ENCODE assay signal across 15 cellular contexts in genomic region chr19:8457802-8458201, GRCh38. TPM values are rescaled to one million over a fixed set of nuclear protein-coding genes. Genes with fewer than 3 reads are reported as not detected.
A peak's percentile ranks its signal among the peaks of the same experiment; 100 is the strongest.
DNase-seq lines count a peak whose midpoint lies in the region; ATAC-seq and TF ChIP-seq lines count a peak whose summit lies in the region.
"Had no signal": no experiment of that assay in that cellular context is flagged by ENCODE, and none has a peak within 500 bp of the region (broad histone marks: within the 10 kb centered on the region; RNA-seq: fewer than 3 reads in every experiment).

No MANE protein-coding gene starts in this region.

- H4K91ac ChIP-seq in neuronal stem cell (ENCODE audit: low read depth, low read length, poor library complexity): no peak overlapping the region

- CTCF ChIA-PET in Panc1 (lab: Charles Lee): no interaction called here

- DNase-seq in activated naive CD4-positive, alpha-beta T cell treated with anti-CD3 and anti-CD28 coated beads, Interleukin-2, amount 50 U/mL, for 72 hours (ENCODE audit: low spot score in 2 of 2): no peak
- no peak for DNase-seq in activated naive CD4-positive, alpha-beta T cell (lab: John Stamatoyannopoulos, UW)
- no peak for DNase-seq in Panc1 (ENCODE audit: low read depth, low spot score)
- no peak for DNase-seq in memory B cell (ENCODE audit: low spot score in 2 of 2)
- no peak for DNase-seq in stimulated activated effector memory CD8-positive, alpha-beta T cell treated with anti-CD3 and anti-CD28 coated beads, Interleukin-12 subunit alpha, Interleukin-12 subunit beta, amount 100 ng/mL, for 72 hours (ENCODE audit: low spot score in 2 of 2)
- no peak for DNase-seq in putamen (ENCODE audit: low spot score)
- DNase-seq in neuronal stem cell (ENCODE audit: low spot score): no peak
- DNase-seq: effector CD4-positive, alpha-beta T cell; mesendoderm; NCI-H2029 treated with DMSO at 0.1 percent for 48 hours; NCI-H510A treated with DMSO at 0.1 percent for 48 hours had no signal

- H4K8ac ChIP-seq in neuronal stem cell (ENCODE audit: low read depth, low read length): no peak overlapping the region

- H3K27ac ChIP-seq in Panc1 (ENCODE audit: low read length) (peak overlapping the region; percentile 88), neuronal stem cell (replicated peaks; ENCODE audit: low read length) (no peak overlapping the region)
- H3K27ac ChIP-seq: suprapubic skin had no signal

- no peaks in the 10 kb centered on the region for H3K9me3 ChIP-seq in Panc1 (ENCODE audit: control insufficient read depth, insufficient read depth, low read depth, low read length)
- H3K9me3 ChIP-seq in neuronal stem cell (replicated peaks in 1 of 2; ENCODE audit: control insufficient read depth in 2 of 2, insufficient read depth in 1 of 2, low read depth in 1 of 2, low read length in 2 of 2): no peaks in the 10 kb centered on the region
- H3K9me3 ChIP-seq: suprapubic skin had no signal

- no peak overlapping the region for H2AFZ ChIP-seq in neuronal stem cell (ENCODE audit: low read length)

- no peaks in the 10 kb centered on the region for H3K9me3 Mint-ChIP-seq in activated naive CD4-positive, alpha-beta T cell treated with anti-CD3 and anti-CD28 coated beads, Interleukin-2, amount 50 U/mL, for 72 hours
- H3K9me3 Mint-ChIP-seq in memory B cell: no peaks in the 10 kb centered on the region
- no peaks in the 10 kb centered on the region for H3K9me3 Mint-ChIP-seq in stimulated activated effector memory CD8-positive, alpha-beta T cell treated with anti-CD3 and anti-CD28 coated beads, Interleukin-12 subunit alpha, Interleukin-12 subunit beta, amount 100 ng/mL, for 72 hours

- H3K27me3 Mint-ChIP-seq in memory B cell: no peaks in the 10 kb centered on the region

- H2BK5ac ChIP-seq in neuronal stem cell (ENCODE audit: low read length): no peak overlapping the region

- H2BK12ac ChIP-seq in neuronal stem cell (ENCODE audit: low read length): no peak overlapping the region

- H3K14ac ChIP-seq in neuronal stem cell (ENCODE audit: low read length): no peak overlapping the region

- no peak overlapping the region for H3K4ac ChIP-seq in neuronal stem cell (ENCODE audit: low read length)

- H3K27me3 ChIP-seq in Panc1 (ENCODE audit: control insufficient read depth, insufficient read depth, low read length) (no peaks in the 10 kb centered on the region), neuronal stem cell (ENCODE audit: control insufficient read depth in 3 of 3, insufficient read depth in 3 of 3, low read depth in 1 of 3, low read length in 3 of 3) (no peaks in the 10 kb centered on the region)
- H3K27me3 ChIP-seq: suprapubic skin had no signal

- no peak for TF ChIP-seq CTCF in Panc1 (IDR thresholded peaks at IDR 0.05)

- H2BK120ac ChIP-seq in neuronal stem cell (ENCODE audit: low read depth, low read length): no peak overlapping the region

- in situ Hi-C loops in Panc1 (cut with HindIII; ENCODE audit: low pct_unique_long_range_greater_than_20kb, low sequenced_read_pairs): no loop called here

- H3K36me3 ChIP-seq in Panc1 (ENCODE audit: control insufficient read depth, insufficient read depth, low read length): peaks cover 12% of the 10 kb centered on the region; the same call in 1 of the 2 replicates
- peaks cover 29 to 100% of the 10 kb centered on the region in 2 donors for H3K36me3 ChIP-seq in neuronal stem cell (replicated peaks in 1 of 2; ENCODE audit: control insufficient read depth in 2 of 2, insufficient read depth in 2 of 2, low read length in 2 of 2)

- H3K79me1 ChIP-seq in neuronal stem cell (ENCODE audit: low read depth, low read length): peaks cover 2% of the 10 kb centered on the region

- H2AK5ac ChIP-seq in neuronal stem cell (ENCODE audit: low read depth, low read length): no peak overlapping the region

- H3K4me3 ChIP-seq in Panc1 (ENCODE audit: low read depth in 2 of 2, low read length in 2 of 2) (no peak overlapping the region), neuronal stem cell (ENCODE audit: low read length in 2 of 2) (no peak overlapping the region)
- H3K4me3 ChIP-seq: suprapubic skin had no signal

- peaks cover 73% of the 10 kb centered on the region for H3K4me1 ChIP-seq in Panc1 (ENCODE audit: control insufficient read depth, insufficient read depth, low read length)
- peaks cover 0 to 6% of the 10 kb centered on the region in 2 donors for H3K4me1 ChIP-seq in neuronal stem cell (ENCODE audit: control insufficient read depth in 2 of 2, insufficient read depth in 1 of 2, low read depth in 1 of 2, low read length in 2 of 2)

- no peak overlapping the region for H3K23ac ChIP-seq in neuronal stem cell (ENCODE audit: low read depth, low read length, poor library complexity)

- peak in 1 of 2 donors; percentile 73 for ATAC-seq in activated naive CD4-positive, alpha-beta T cell treated with anti-CD3 and anti-CD28 coated beads, Interleukin-2, amount 50 U/mL, for 72 hours
- no peak for ATAC-seq in Panc1
- ATAC-seq in memory B cell (ENCODE audit: low read depth): no peak
- peak; percentile 91 for ATAC-seq in stimulated activated effector memory CD8-positive, alpha-beta T cell treated with anti-CD3 and anti-CD28 coated beads, Interleukin-12 subunit alpha, Interleukin-12 subunit beta, amount 100 ng/mL, for 72 hours
- no peak for ATAC-seq in GM19395 (IDR thresholded peaks at IDR 0.05; ENCODE audit: unreplicated experiment)

- BruUV-seq in Panc1 (replicated peaks; lab: Mats Ljungman, UMichigan): no TSS peak

- H3K18ac ChIP-seq in neuronal stem cell (ENCODE audit: low read length): no peak overlapping the region

- WGBS in neuronal stem cell (ENCODE audit: extremely low coverage in 2 of 2, insufficient read length in 2 of 2, insufficient replicate concordance in 1 of 2), 2 donors: no CpG with 5 or more reads among the region's 2 CpGs

- H2BK15ac ChIP-seq in neuronal stem cell (ENCODE audit: low read length): no peak overlapping the region

- peaks cover 53% of the 10 kb centered on the region for H3K4me1 Mint-ChIP-seq in memory B cell
- peaks cover 89% of the 10 kb centered on the region for H3K4me1 Mint-ChIP-seq in stimulated activated effector memory CD8-positive, alpha-beta T cell treated with anti-CD3 and anti-CD28 coated beads, Interleukin-12 subunit alpha, Interleukin-12 subunit beta, amount 100 ng/mL, for 72 hours

- intact Hi-C loops in Panc1 (cut with micrococcal nuclease; ENCODE audit: unreplicated experiment): loop anchor here (10.0 kb wide), 1 partner anchor 103 kb away; no protein-coding TSS in a partner anchor

- no peak overlapping the region for H3K4me3 Mint-ChIP-seq in memory B cell
- H3K4me3 Mint-ChIP-seq in stimulated activated effector memory CD8-positive, alpha-beta T cell treated with anti-CD3 and anti-CD28 coated beads, Interleukin-12 subunit alpha, Interleukin-12 subunit beta, amount 100 ng/mL, for 72 hours: peak overlapping the region; percentile 13

- peak overlapping the region; percentile 8 to 84 for H3K27ac Mint-ChIP-seq in activated naive CD4-positive, alpha-beta T cell treated with anti-CD3 and anti-CD28 coated beads, Interleukin-2, amount 50 U/mL, for 72 hours
- H3K27ac Mint-ChIP-seq in memory B cell: peak overlapping the region; percentile 35
- peak overlapping the region; percentile 77 for H3K27ac Mint-ChIP-seq in stimulated activated effector memory CD8-positive, alpha-beta T cell treated with anti-CD3 and anti-CD28 coated beads, Interleukin-12 subunit alpha, Interleukin-12 subunit beta, amount 100 ng/mL, for 72 hours

- H3K36me3 Mint-ChIP-seq in activated naive CD4-positive, alpha-beta T cell treated with anti-CD3 and anti-CD28 coated beads, Interleukin-2, amount 50 U/mL, for 72 hours: peaks cover 0 to 14% of the 10 kb centered on the region in 2 donors
- peaks cover 18% of the 10 kb centered on the region for H3K36me3 Mint-ChIP-seq in memory B cell
- H3K36me3 Mint-ChIP-seq in stimulated activated effector memory CD8-positive, alpha-beta T cell treated with anti-CD3 and anti-CD28 coated beads, Interleukin-12 subunit alpha, Interleukin-12 subunit beta, amount 100 ng/mL, for 72 hours: peaks cover 100% of the 10 kb centered on the region

- POLR2A ChIA-PET in Panc1 (lab: Charles Lee): no interaction called here

- no peak overlapping the region for H3K4me2 ChIP-seq in neuronal stem cell (ENCODE audit: insufficient read depth, low read length, poor library complexity, severe bottlenecking)

- H3K9ac ChIP-seq in neuronal stem cell (ENCODE audit: low read depth, low read length, poor library complexity): no peak overlapping the region

RNA-seq across cellular contexts. Expression of gene HNRNPM, which starts 13.0 kb away (rescaled TPM):
- 100 to 1,000 TPM; 105 to 243 TPM for total RNA-seq in activated naive CD4-positive, alpha-beta T cell treated with anti-CD3 and anti-CD28 coated beads, Interleukin-2, amount 50 U/mL, for 72 hours
- 225 TPM for total RNA-seq in Panc1 (2021; ENCODE audit: unreplicated experiment)
- 330 TPM for polyA plus RNA-seq in Panc1 (2012; ENCODE audit: insufficient read length)
- 112 TPM for polyA plus RNA-seq in neuronal stem cell (2013, experiment 1 of 2)
- polyA plus RNA-seq in neuronal stem cell (2013, experiment 2 of 2): 111 TPM

RNA-seq across cellular contexts. Expression of gene PRAM1, which starts 44.6 kb away (rescaled TPM):
- 1 to 10 TPM; 1.4 to 2.9 TPM for total RNA-seq in activated naive CD4-positive, alpha-beta T cell treated with anti-CD3 and anti-CD28 coated beads, Interleukin-2, amount 50 U/mL, for 72 hours
- 0.15 TPM for total RNA-seq in Panc1 (2021; ENCODE audit: unreplicated experiment)
- polyA plus RNA-seq in Panc1 (2012; ENCODE audit: insufficient read length): not detected
- polyA plus RNA-seq in neuronal stem cell (2013, experiment 1 of 2): 1.2 TPM
- 1.2 TPM for polyA plus RNA-seq in neuronal stem cell (2013, experiment 2 of 2)
- total RNA-seq: H4 had no signal
- polyA plus RNA-seq: keratinocyte had no signal

RNA-seq across cellular contexts. Expression of gene MARCHF2, which starts 44.7 kb away (rescaled TPM):
- 10 to 100 TPM in 1 of 2 donors, 1 to 10 TPM in 1; 7.3 to 14.9 TPM for total RNA-seq in activated naive CD4-positive, alpha-beta T cell treated with anti-CD3 and anti-CD28 coated beads, Interleukin-2, amount 50 U/mL, for 72 hours
- total RNA-seq in Panc1 (2021; ENCODE audit: unreplicated experiment): 32.6 TPM
- 62.9 TPM for polyA plus RNA-seq in Panc1 (2012; ENCODE audit: insufficient read length)
- polyA plus RNA-seq in neuronal stem cell (2013, experiment 1 of 2): 25.7 TPM
- 24.5 TPM for polyA plus RNA-seq in neuronal stem cell (2013, experiment 2 of 2)

RNA-seq across cellular contexts. Expression of gene ZNF414, which starts 56.2 kb away (rescaled TPM):
- total RNA-seq in activated naive CD4-positive, alpha-beta T cell treated with anti-CD3 and anti-CD28 coated beads, Interleukin-2, amount 50 U/mL, for 72 hours: 10 to 100 TPM; 24.6 to 28.0 TPM
- 37.1 TPM for total RNA-seq in Panc1 (2021; ENCODE audit: unreplicated experiment)
- polyA plus RNA-seq in Panc1 (2012; ENCODE audit: insufficient read length): 54.1 TPM
- polyA plus RNA-seq in neuronal stem cell (2013, experiment 1 of 2): 32.3 TPM
- polyA plus RNA-seq in neuronal stem cell (2013, experiment 2 of 2): 33.4 TPM
